Comparison of ENCODE assay signal across 10 cellular contexts in genomic region chr3:14847613-14848541, GRCh38. TPM values are rescaled to one million over a fixed set of nuclear protein-coding genes. Genes with fewer than 3 reads are reported as not detected.
A peak's percentile ranks its signal among the peaks of the same experiment; 100 is the strongest.
DNase-seq lines count a peak whose midpoint lies in the region; FAIRE-seq and TF ChIP-seq lines count a peak whose summit lies in the region.
"Had no signal": no experiment of that assay in that cellular context is flagged by ENCODE, and none has a peak within 500 bp of the region (broad histone marks: within the 10 kb centered on the region; RNA-seq: fewer than 3 reads in every experiment).

No MANE protein-coding gene starts in this region.

- peak; percentile 68 for DNase-seq in activated naive CD4-positive, alpha-beta T cell treated with anti-CD3 and anti-CD28 coated beads, Interleukin-2, amount 10 ng/mL, durations not matched to agents 7 days and 5 days
- no peak for DNase-seq in activated naive CD4-positive, alpha-beta T cell treated with anti-CD3 and anti-CD28 coated beads, Interleukin-2, amount 50 U/mL, for 16 hours
- DNase-seq in activated T-helper 1 cell treated with anti-CD3 and anti-CD28 coated beads, Interleukin-12 subunit alpha, Interleukin-12 subunit beta, Interleukin-2, Interleukin-4 antibody, amounts not matched to agents 30 ng/mL and 10 ng/mL and 1 ng/mL, durations not matched to agents 14 hours and 24 hours and 36 hours (ENCODE audit: low spot score) = peak; percentile 4
- DNase-seq in kidney (peak; percentile 88), urothelium cell line (ENCODE audit: low spot score) (peak; percentile 59), GOT3 (lab: John Stamatoyannopoulos, UW) (no peak), activated gamma-delta T cell (lab: John Stamatoyannopoulos, UW) (no peak), inferior parietal cortex (ENCODE audit: extremely low spot score) (no peak)

- H3K9ac ChIP-seq in kidney (ENCODE audit: low read length in 2 of 2) = no peak overlapping the region

- peak overlapping the region in 1 of 2 donors; percentile 48 for H3K27ac ChIP-seq in kidney (ENCODE audit: low read depth in 2 of 2, low read length in 2 of 2)
- H3K27ac ChIP-seq: SK-N-MC had no signal

- H3K4me1 Mint-ChIP-seq in activated naive CD4-positive, alpha-beta T cell treated with anti-CD3 and anti-CD28 coated beads, Interleukin-2, amount 10 ng/mL, durations not matched to agents 7 days and 5 days = peaks cover 48% of the 10 kb centered on the region
- peaks cover 33% of the 10 kb centered on the region for H3K4me1 Mint-ChIP-seq in activated T-helper 1 cell treated with anti-CD3 and anti-CD28 coated beads, Interleukin-12 subunit alpha, Interleukin-12 subunit beta, Interleukin-2, Interleukin-4 antibody, amounts not matched to agents 30 ng/mL and 10 ng/mL and 1 ng/mL, durations not matched to agents 14 hours and 24 hours and 36 hours (ENCODE audit: low read depth)

- no peak overlapping the region for H3K4me3 Mint-ChIP-seq in activated naive CD4-positive, alpha-beta T cell treated with anti-CD3 and anti-CD28 coated beads, Interleukin-2, amount 10 ng/mL, durations not matched to agents 7 days and 5 days
- H3K4me3 Mint-ChIP-seq in activated T-helper 1 cell treated with anti-CD3 and anti-CD28 coated beads, Interleukin-12 subunit alpha, Interleukin-12 subunit beta, Interleukin-2, Interleukin-4 antibody, amounts not matched to agents 30 ng/mL and 10 ng/mL and 1 ng/mL, durations not matched to agents 14 hours and 24 hours and 36 hours = no peak overlapping the region

- no peak for TF ChIP-seq CTCF in kidney (IDR thresholded peaks at IDR 0.05; ENCODE audit: borderline replicate concordance, extremely low read depth, insufficient read depth)

- H3K36me3 Mint-ChIP-seq in activated naive CD4-positive, alpha-beta T cell treated with anti-CD3 and anti-CD28 coated beads, Interleukin-2, amount 10 ng/mL, durations not matched to agents 7 days and 5 days = no peaks in the 10 kb centered on the region
- H3K36me3 Mint-ChIP-seq in activated T-helper 1 cell treated with anti-CD3 and anti-CD28 coated beads, Interleukin-12 subunit alpha, Interleukin-12 subunit beta, Interleukin-2, Interleukin-4 antibody, amounts not matched to agents 30 ng/mL and 10 ng/mL and 1 ng/mL, durations not matched to agents 14 hours and 24 hours and 36 hours (ENCODE audit: low read depth) = no peaks in the 10 kb centered on the region

- H3K4me1 ChIP-seq in kidney (ENCODE audit: control insufficient read depth in 1 of 2, insufficient read depth in 1 of 2, low read depth in 1 of 2, low read length in 2 of 2) = peaks cover 0 to 15% of the 10 kb centered on the region in 2 donors

- H3K27me3 Mint-ChIP-seq in activated naive CD4-positive, alpha-beta T cell treated with anti-CD3 and anti-CD28 coated beads, Interleukin-2, amount 10 ng/mL, durations not matched to agents 7 days and 5 days = peaks cover 49% of the 10 kb centered on the region
- no peaks in the 10 kb centered on the region for H3K27me3 Mint-ChIP-seq in activated T-helper 1 cell treated with anti-CD3 and anti-CD28 coated beads, Interleukin-12 subunit alpha, Interleukin-12 subunit beta, Interleukin-2, Interleukin-4 antibody, amounts not matched to agents 30 ng/mL and 10 ng/mL and 1 ng/mL, durations not matched to agents 14 hours and 24 hours and 36 hours (ENCODE audit: insufficient read depth)

- no peaks in the 10 kb centered on the region for H3K9me3 Mint-ChIP-seq in activated naive CD4-positive, alpha-beta T cell treated with anti-CD3 and anti-CD28 coated beads, Interleukin-2, amount 10 ng/mL, durations not matched to agents 7 days and 5 days
- H3K9me3 Mint-ChIP-seq in activated T-helper 1 cell treated with anti-CD3 and anti-CD28 coated beads, Interleukin-12 subunit alpha, Interleukin-12 subunit beta, Interleukin-2, Interleukin-4 antibody, amounts not matched to agents 30 ng/mL and 10 ng/mL and 1 ng/mL, durations not matched to agents 14 hours and 24 hours and 36 hours = peaks cover 5% of the 10 kb centered on the region

- FAIRE-seq in kidney (lab: Jason Lieb, UNC) = no peak
- FAIRE-seq in urothelium cell line (lab: Jason Lieb, UNC) = no peak

- peak overlapping the region; percentile 68 for H3K27ac Mint-ChIP-seq in activated naive CD4-positive, alpha-beta T cell treated with anti-CD3 and anti-CD28 coated beads, Interleukin-2, amount 10 ng/mL, durations not matched to agents 7 days and 5 days
- H3K27ac Mint-ChIP-seq in activated T-helper 1 cell treated with anti-CD3 and anti-CD28 coated beads, Interleukin-12 subunit alpha, Interleukin-12 subunit beta, Interleukin-2, Interleukin-4 antibody, amounts not matched to agents 30 ng/mL and 10 ng/mL and 1 ng/mL, durations not matched to agents 14 hours and 24 hours and 36 hours = no peak overlapping the region

- H3K9me3 ChIP-seq in kidney (ENCODE audit: control insufficient read depth in 1 of 2, low read length in 2 of 2) = no peaks in the 10 kb centered on the region

- H3K36me3 ChIP-seq in kidney (ENCODE audit: control insufficient read depth in 1 of 2, insufficient read depth in 2 of 2, low read length in 2 of 2) = no peaks in the 10 kb centered on the region

- H3K4me3 ChIP-seq in kidney (ENCODE audit: low read length in 2 of 2) = no peak overlapping the region
- H3K4me3 ChIP-seq: SK-N-MC had no signal

- CTCF ChIA-PET in activated naive CD4-positive, alpha-beta T cell treated with anti-CD3 and anti-CD28 coated beads, Interleukin-2, amount 10 ng/mL, durations not matched to agents 7 days and 5 days (lab: Charles Lee) = interaction anchor here (1.1 kb wide), 1 partner anchor 48 kb away, joined by 5 read pairs; no protein-coding TSS in a partner anchor

- intact Hi-C loops in activated T-helper 1 cell treated with anti-CD3 and anti-CD28 coated beads, Interleukin-12 subunit alpha, Interleukin-12 subunit beta, Interleukin-2, Interleukin-4 antibody, amounts not matched to agents 30 ng/mL and 10 ng/mL and 1 ng/mL, durations not matched to agents 14 hours and 24 hours and 36 hours (cut with micrococcal nuclease) = no loop called here
- intact Hi-C loops in kidney (cut with DNase I) = no loop called here

RNA-seq across cellular contexts. Expression of gene FGD5, which starts 29.1 kb away (rescaled TPM):
- not detected in 2 replicates for total RNA-seq in activated T-helper 1 cell treated with anti-CD3 and anti-CD28 coated beads, Interleukin-12 subunit alpha, Interleukin-12 subunit beta, Interleukin-2, Interleukin-4 antibody, amounts not matched to agents 30 ng/mL and 10 ng/mL and 1 ng/mL, durations not matched to agents 14 hours and 24 hours and 36 hours
- total RNA-seq in kidney = 40.1 TPM
- polyA plus RNA-seq in kidney (ENCODE audit: insufficient read depth, low read depth, low replicate concordance) = 18.7 TPM
- polyA plus RNA-seq: neural cell had no signal

Comparison
In these comparisons a context has a peak if more than half of its experiments do, and no peak if none do; other contexts are left out.
1. DNase-seq: peak in activated naive CD4-positive, alpha-beta T cell treated with anti-CD3 and anti-CD28 coated beads, Interleukin-2, amount 10 ng/mL, durations not matched to agents 7 days and 5 days (single experiment), activated T-helper 1 cell treated with anti-CD3 and anti-CD28 coated beads, Interleukin-12 subunit alpha, Interleukin-12 subunit beta, Interleukin-2, Interleukin-4 antibody, amounts not matched to agents 30 ng/mL and 10 ng/mL and 1 ng/mL, durations not matched to agents 14 hours and 24 hours and 36 hours (single experiment), kidney (single experiment) and urothelium cell line (single experiment); none in activated naive CD4-positive, alpha-beta T cell treated with anti-CD3 and anti-CD28 coated beads, Interleukin-2, amount 50 U/mL, for 16 hours (single experiment), GOT3 (single experiment), activated gamma-delta T cell (single experiment) and inferior parietal cortex (single experiment).
2. RNA of gene FGD5, which starts 29.1 kb away (total RNA-seq): 40.1 TPM in kidney (single experiment); not detected in activated T-helper 1 cell treated with anti-CD3 and anti-CD28 coated beads, Interleukin-12 subunit alpha, Interleukin-12 subunit beta, Interleukin-2, Interleukin-4 antibody, amounts not matched to agents 30 ng/mL and 10 ng/mL and 1 ng/mL, durations not matched to agents 14 hours and 24 hours and 36 hours; every median in the first group is over 10 times any median in the second.